ENCODE assay signal across 8 cellular contexts in the genomic region with DNA sequence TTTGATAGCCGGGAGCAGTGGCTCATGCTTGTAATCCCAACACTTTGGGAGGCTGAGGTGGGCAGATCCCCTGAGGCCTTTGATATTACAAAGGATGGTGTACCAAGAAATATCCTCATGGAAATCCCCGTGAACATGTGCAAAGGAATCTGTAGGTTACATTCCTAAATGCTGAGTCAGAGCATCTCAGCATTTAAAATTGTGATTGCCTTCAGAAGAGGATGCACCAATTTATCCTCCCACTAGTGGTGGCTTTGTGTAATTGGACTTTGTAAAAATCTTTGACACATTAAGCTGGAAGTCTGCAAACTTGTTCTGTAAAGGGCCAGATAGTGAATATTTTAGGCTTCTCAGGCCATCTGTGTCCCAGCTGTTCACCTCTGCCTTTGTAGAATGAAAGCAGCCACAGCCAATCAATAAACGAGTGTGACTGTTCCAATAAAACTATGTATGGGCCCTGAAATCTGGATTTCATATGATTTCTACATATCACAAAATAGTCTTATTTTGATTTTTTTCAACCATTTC. TPM values are rescaled to one million over a fixed set of nuclear protein-coding genes. Genes with fewer than 3 reads are reported as not detected.
DNase-seq lines count a peak whose midpoint lies in the region; ATAC-seq and TF ChIP-seq lines count a peak whose summit lies in the region.

No MANE protein-coding gene starts in this region.

- peaks cover 13% of the 10 kb centered on the region for H3K4me1 Mint-ChIP-seq in osteocyte (ENCODE audit: unreplicated experiment)

- DNase-seq in Ammon's horn (ENCODE audit: low spot score), result peak; percentile 22
- DNase-seq in GM13977 (ENCODE audit: low spot score), result no peak
- peak; percentile 52 for DNase-seq in HK-2 (ENCODE audit: unreplicated experiment)
- peak; percentile 95 to 98 for DNase-seq in SW 1271 (lab: John Stamatoyannopoulos, UW)
- DNase-seq in fibroblast of pulmonary artery (ENCODE audit: low read depth), result peak; percentile 92
- DNase-seq in osteocyte (ENCODE audit: extremely low spot score, unreplicated experiment), result no peak
- no peak for DNase-seq in NCI-H128 (lab: John Stamatoyannopoulos, UW; ENCODE audit: unreplicated experiment)

- no peaks in the 10 kb centered on the region for H3K27me3 Mint-ChIP-seq in osteocyte (ENCODE audit: unreplicated experiment)

- in situ Hi-C loops in GM13977 (cut with MboI; ENCODE audit: low pct_unique_long_range_greater_than_20kb, low sequenced_read_pairs, unreplicated experiment), result no loop called here

- peaks cover 54% of the 10 kb centered on the region for H3K36me3 Mint-ChIP-seq in osteocyte (ENCODE audit: unreplicated experiment)

- H3K4me3 Mint-ChIP-seq in osteocyte (ENCODE audit: unreplicated experiment), result no peak overlapping the region

- peak overlapping the region; percentile 56 for H3K27ac Mint-ChIP-seq in osteocyte (ENCODE audit: unreplicated experiment)

- H3K9me3 Mint-ChIP-seq in osteocyte (ENCODE audit: unreplicated experiment), result no peaks in the 10 kb centered on the region

- TF ChIP-seq CTCF in GM13977 (IDR thresholded peaks at IDR 0.05; ENCODE audit: extremely low read depth, insufficient read depth, missing control alignments) (peak; percentile 46), fibroblast of pulmonary artery (IDR thresholded peaks at IDR 0.05; ENCODE audit: low read length, missing control alignments) (peak; percentile 58), osteocyte (IDR thresholded peaks at IDR 0.05) (peak; percentile 58)

- ATAC-seq in HG02678 (IDR thresholded peaks at IDR 0.05; ENCODE audit: unreplicated experiment), result no peak

- H3K4me3 ChIP-seq in fibroblast of pulmonary artery (replicated peaks; ENCODE audit: low read depth, low read length), result no peak overlapping the region

RNA-seq across cellular contexts. Expression of gene TMEM14B, which starts 11.8 kb away (rescaled TPM):
- 59.0 and 61.6 TPM in 2 replicates for total RNA-seq in osteocyte

RNA-seq across cellular contexts. Expression of gene TMEM14C, which starts 36.5 kb away (rescaled TPM):
- 121 and 122 TPM in 2 replicates for total RNA-seq in osteocyte

Comparison
In these comparisons a context has a peak if more than half of its experiments do, and no peak if none do; other contexts are left out.
1. DNase-seq: peak in Ammon's horn (single experiment), HK-2 (single experiment), SW 1271 (2 of 2) and fibroblast of pulmonary artery (single experiment); none in GM13977 (single experiment), osteocyte (single experiment) and NCI-H128 (single experiment).
2. Peak in every context shown above with its lines, with median percentiles within 50 percentile points of each other: CTCF ChIP-seq.